ENCODE assay signal across 8 cellular contexts in the genomic region with DNA sequence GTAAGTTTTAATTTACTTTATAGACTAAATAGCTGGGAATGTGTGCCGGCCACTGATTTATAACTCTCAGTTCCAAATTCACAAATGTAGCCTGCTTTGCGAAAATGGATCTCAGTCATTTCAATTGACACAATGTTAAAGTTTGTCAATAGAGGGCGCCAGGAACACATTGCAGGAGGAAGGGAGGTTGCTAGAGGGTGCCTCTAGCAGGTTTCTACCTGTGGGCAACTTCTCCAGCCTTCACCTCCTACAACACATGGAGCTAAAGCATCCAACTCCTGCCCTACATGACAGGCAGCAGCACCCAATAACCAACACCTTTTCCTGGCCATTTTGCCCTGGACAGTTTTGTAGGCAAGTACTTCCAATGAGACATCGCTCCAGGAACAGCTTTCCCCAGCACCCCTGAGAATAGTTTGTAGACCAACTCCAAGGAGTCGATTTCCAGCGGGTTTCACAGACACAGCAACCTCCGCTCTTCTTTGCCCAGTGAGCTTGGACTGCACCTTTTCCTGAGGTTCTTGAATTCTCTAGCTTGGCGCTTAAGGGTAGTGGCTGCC.
DNase-seq lines count a peak whose midpoint lies in the region; ATAC-seq and TF ChIP-seq lines count a peak whose summit lies in the region.

No MANE protein-coding gene starts in this region.

- H3K27me3 ChIP-seq in WERI-Rb-1 (ENCODE audit: insufficient read depth, low read depth, severe bottlenecking) (no peaks in the 10 kb centered on the region), left lung (no peaks in the 10 kb centered on the region), esophagus squamous epithelium (no peaks in the 10 kb centered on the region)

- H3K4me1 ChIP-seq in left lung: no peaks in the 10 kb centered on the region
- no peaks in the 10 kb centered on the region for H3K4me1 ChIP-seq in esophagus squamous epithelium

- no peaks in the 10 kb centered on the region for H3K4me1 Mint-ChIP-seq in activated T-cell treated with anti-CD3 and anti-CD28 coated beads, Interleukin-2, amount 50 U/mL, for 24 hours (ENCODE audit: low read depth)

- H3K36me3 Mint-ChIP-seq in activated T-cell treated with anti-CD3 and anti-CD28 coated beads, Interleukin-2, amount 50 U/mL, for 24 hours (ENCODE audit: low read depth): no peaks in the 10 kb centered on the region

- peak; percentile 13 for DNase-seq in GM03348 (ENCODE audit: low spot score)
- DNase-seq in MV-4-11 (lab: John Stamatoyannopoulos, UW): peak; percentile 5
- DNase-seq in WERI-Rb-1: peak; percentile 51
- no peak for DNase-seq in left lung
- DNase-seq in esophagus squamous epithelium (lab: John Stamatoyannopoulos, UW): no peak
- DNase-seq in NCI-H774 (lab: John Stamatoyannopoulos, UW): no peak
- no peak for DNase-seq in activated T-cell treated with anti-CD3 and anti-CD28 coated beads, Interleukin-2, amount 50 U/mL, for 24 hours
- no peak for DNase-seq in activated T-cell treated with anti-CD3 and anti-CD28 coated beads, Interleukin-2, amount 50 U/mL, for 48 hours

- H3K27ac ChIP-seq in WERI-Rb-1 (no peak overlapping the region), left lung (no peak overlapping the region), esophagus squamous epithelium (no peak overlapping the region)

- H3K9me3 ChIP-seq in WERI-Rb-1 (ENCODE audit: severe bottlenecking) (no peaks in the 10 kb centered on the region), left lung (no peaks in the 10 kb centered on the region), esophagus squamous epithelium (no peaks in the 10 kb centered on the region)

- TF ChIP-seq POLR2A in esophagus squamous epithelium (IDR thresholded peaks at IDR 0.05): no peak

- TF ChIP-seq CTCF in WERI-Rb-1 (IDR thresholded peaks at IDR 0.05; ENCODE audit: low read depth, low read length) (peak; percentile 80), left lung (IDR thresholded peaks at IDR 0.05) (peak in 1 of 2 donors; percentile 29), esophagus squamous epithelium (IDR thresholded peaks at IDR 0.05) (peak in 3 of 6 experiments; percentile 19 to 33 (median 28))

- no peaks in the 10 kb centered on the region for H3K36me3 ChIP-seq in WERI-Rb-1
- no peaks in the 10 kb centered on the region for H3K36me3 ChIP-seq in left lung
- no peaks in the 10 kb centered on the region for H3K36me3 ChIP-seq in esophagus squamous epithelium

- no peak overlapping the region for H3K27ac Mint-ChIP-seq in activated T-cell treated with anti-CD3 and anti-CD28 coated beads, Interleukin-2, amount 50 U/mL, for 24 hours

- H3K27me3 Mint-ChIP-seq in activated T-cell treated with anti-CD3 and anti-CD28 coated beads, Interleukin-2, amount 50 U/mL, for 24 hours: no peaks in the 10 kb centered on the region

- 71 to 73% methylated on average over 8 of the region's 8 CpGs for WGBS in esophagus squamous epithelium, 2 donors

- no peak overlapping the region for H3K4me3 ChIP-seq in WERI-Rb-1 (ENCODE audit: low read depth, low read length)
- H3K4me3 ChIP-seq in left lung: no peak overlapping the region
- H3K4me3 ChIP-seq in esophagus squamous epithelium: no peak overlapping the region

- intact Hi-C loops in left lung (cut with DNase I) (no loop called here), esophagus squamous epithelium (cut with DNase I) (no loop called here)

- H3K9me3 Mint-ChIP-seq in activated T-cell treated with anti-CD3 and anti-CD28 coated beads, Interleukin-2, amount 50 U/mL, for 24 hours: peaks cover 8% of the 10 kb centered on the region

- ATAC-seq in left lung: peak; percentile 73

- H3K4me3 Mint-ChIP-seq in activated T-cell treated with anti-CD3 and anti-CD28 coated beads, Interleukin-2, amount 50 U/mL, for 24 hours: no peak overlapping the region

Comparison
In these comparisons a context has a peak if more than half of its experiments do, and no peak if none do; other contexts are left out.
1. DNase-seq: peak in GM03348 (single experiment), MV-4-11 (single experiment) and WERI-Rb-1 (single experiment); none in left lung (0 of 2), esophagus squamous epithelium (single experiment), NCI-H774 (single experiment), activated T-cell treated with anti-CD3 and anti-CD28 coated beads, Interleukin-2, amount 50 U/mL, for 24 hours (single experiment) and activated T-cell treated with anti-CD3 and anti-CD28 coated beads, Interleukin-2, amount 50 U/mL, for 48 hours (0 of 2).